In the genomic region with DNA sequence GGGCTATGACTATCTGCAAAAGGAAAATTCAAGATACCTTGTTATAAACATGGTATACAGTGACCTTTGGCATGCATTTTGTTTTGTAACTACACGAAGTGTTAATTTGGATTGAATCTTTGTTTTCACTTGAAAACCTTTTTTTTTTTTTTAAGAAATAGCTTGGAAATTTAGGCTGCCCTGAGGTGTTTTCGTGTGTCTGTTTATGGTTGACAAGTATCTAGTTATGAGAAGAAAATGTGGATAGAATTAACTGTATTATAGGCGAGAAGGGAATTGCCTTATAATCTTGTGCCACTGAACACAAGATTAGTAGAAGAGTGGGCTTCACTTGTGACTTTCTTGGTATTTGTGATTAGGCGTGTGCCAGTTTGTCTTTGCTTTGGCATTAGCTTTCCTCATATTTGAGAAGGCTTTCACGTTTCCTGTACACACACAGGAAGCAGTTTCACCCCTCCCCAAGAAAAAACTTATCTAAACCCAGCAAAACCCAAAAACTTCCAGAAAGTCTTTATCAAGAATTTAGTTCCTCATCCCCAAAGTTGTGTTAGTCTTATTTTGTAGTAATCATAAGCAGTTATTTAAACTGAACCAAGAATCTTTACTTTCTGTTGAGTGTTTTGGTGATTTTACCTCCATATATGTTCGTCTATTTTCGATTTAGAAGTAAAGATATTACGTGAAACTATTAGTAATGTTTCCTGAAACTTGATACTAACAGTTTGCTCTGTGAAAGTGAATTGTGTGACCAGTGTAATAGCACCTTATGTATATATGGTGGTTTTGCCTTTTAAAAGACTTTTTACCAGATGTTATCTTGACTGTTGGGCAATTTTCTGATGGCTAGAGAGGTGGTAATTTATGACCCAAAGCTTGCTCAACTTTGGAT, we compare ENCODE assay signal across 7 cellular contexts. TPM values are rescaled to one million over a fixed set of nuclear protein-coding genes. Genes with fewer than 3 reads are reported as not detected.
DNase-seq lines count a peak whose midpoint lies in the region; ATAC-seq lines count a peak whose summit lies in the region.

No MANE protein-coding gene starts in this region.

- 75% methylated on average over 8 of the region's 8 CpGs for WGBS in HUES64
- 62 to 89% methylated on average over 3 to 6 of the region's 8 CpGs for WGBS in mesodermal cell (ENCODE audit: insufficient coverage in 2 of 2), 2 experiments

- 0 out of 2 replicates have a peak overlapping the region, but pooled peaks have one; percentile 3 for H3K9ac ChIP-seq in HUES64 (ENCODE audit: low read depth, low read length)
- peak overlapping the region; percentile 98 for H3K9ac ChIP-seq in adipocyte (ENCODE audit: low read length)

- H3K36me3 ChIP-seq in HUES64 (ENCODE audit: insufficient read depth, low read length): no peaks in the 10 kb centered on the region
- no peaks in the 10 kb centered on the region for H3K36me3 ChIP-seq in adipocyte (ENCODE audit: control insufficient read depth, insufficient read depth, low read length, severe bottlenecking)
- H3K36me3 ChIP-seq in mesodermal cell (ENCODE audit: control insufficient read depth, insufficient read depth, low read length): no peaks in the 10 kb centered on the region

- peaks cover 41% of the 10 kb centered on the region for H3K4me1 ChIP-seq in HUES64 (ENCODE audit: insufficient read depth, low read length)
- peaks cover 40% of the 10 kb centered on the region for H3K4me1 ChIP-seq in adipocyte (ENCODE audit: control insufficient read depth, insufficient read depth, low read length)
- H3K4me1 ChIP-seq in mesodermal cell (ENCODE audit: control insufficient read depth, insufficient read depth, low read length, poor library complexity, severe bottlenecking): peaks cover 15% of the 10 kb centered on the region

- DNase-seq in adipocyte (ENCODE audit: low read depth) (peak; percentile 66), NCI-H510A (lab: John Stamatoyannopoulos, UW) (no peak), mesenteric fat pad (ENCODE audit: low spot score) (no peak)

- ATAC-seq in GM18520 (IDR thresholded peaks at IDR 0.05; ENCODE audit: unreplicated experiment): peak; percentile 28
- ATAC-seq in HG02571 (IDR thresholded peaks at IDR 0.05; ENCODE audit: unreplicated experiment): no peak

- H3K9me3 ChIP-seq in HUES64 (ENCODE audit: insufficient read depth, low read depth, low read length) (no peaks in the 10 kb centered on the region), adipocyte (ENCODE audit: control insufficient read depth, low read length) (no peaks in the 10 kb centered on the region), mesodermal cell (ENCODE audit: control insufficient read depth, low read length) (no peaks in the 10 kb centered on the region)

- H3K4me3 ChIP-seq in HUES64 (ENCODE audit: low read length) (peak overlapping the region; percentile 84), adipocyte (ENCODE audit: low read length) (peak overlapping the region; percentile 89), mesodermal cell (ENCODE audit: extremely low read depth, insufficient read depth, low read length, poor library complexity, severe bottlenecking) (peak overlapping the region; percentile 1)

- H3K27ac ChIP-seq in HUES64 (ENCODE audit: low read depth, low read length): no peak overlapping the region
- H3K27ac ChIP-seq in mesodermal cell (ENCODE audit: low read depth, low read length, severe bottlenecking): no peak overlapping the region

- no peaks in the 10 kb centered on the region for H3K27me3 ChIP-seq in HUES64 (ENCODE audit: insufficient read depth, low read length)
- no peaks in the 10 kb centered on the region for H3K27me3 ChIP-seq in adipocyte (replicated peaks; ENCODE audit: control insufficient read depth, insufficient read depth, low read length)

RNA-seq across cellular contexts. Expression of a gene that starts 3.8 kb away (rescaled TPM):
- 30.1 TPM for polyA plus RNA-seq in HUES64 (2013, experiment 1 of 2)
- 29.4 TPM for polyA plus RNA-seq in HUES64 (2013, experiment 2 of 2)
- 26.4 TPM for polyA plus RNA-seq in mesodermal cell (2013, experiment 1 of 2)
- polyA plus RNA-seq in mesodermal cell (2013, experiment 2 of 2): 25.2 TPM
- 48.8 TPM for total RNA-seq in mesenteric fat pad

Comparison
In these comparisons a context has a peak if more than half of its experiments do, and no peak if none do; other contexts are left out.
1. H3K4me3 ChIP-seq: peak in every context shown above with its lines; median percentile 89 in adipocyte; 84 in HUES64; 1 in mesodermal cell.